Comparison of ENCODE assay signal across 19 cellular contexts in the genomic region with DNA sequence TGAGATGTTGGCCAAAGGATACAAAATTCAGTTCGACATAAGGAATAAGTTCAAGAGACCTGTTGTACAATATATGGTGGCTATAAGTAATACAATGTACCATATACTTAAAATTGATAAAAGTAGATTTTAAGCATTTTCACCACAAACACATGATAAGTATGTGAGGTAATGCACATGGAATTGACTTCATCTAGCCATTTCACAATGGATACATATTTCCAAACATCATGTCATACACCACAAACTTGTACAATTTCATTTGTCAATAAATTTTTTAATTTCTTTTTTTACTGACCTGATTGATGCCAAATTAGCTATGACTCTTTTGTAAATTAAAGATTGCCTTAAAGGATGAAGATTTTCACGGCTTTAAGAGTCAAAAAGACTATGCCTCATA.
"Had no signal": no experiment of that assay in that cellular context is flagged by ENCODE, and none has a peak within 500 bp of the region (broad histone marks: within the 10 kb centered on the region; RNA-seq: fewer than 3 reads in every experiment).

No MANE protein-coding gene starts in this region.

- H3K4me1 ChIP-seq: esophagus squamous epithelium, foreskin keratinocyte, parathyroid adenoma, prostate gland, right lobe of liver, spleen, transverse colon had no signal

- H3K27me3 Mint-ChIP-seq: naive thymus-derived CD4-positive, alpha-beta T cell; stimulated activated naive B cell treated with anti-CD40 and anti-IgM and Interleukin-4, amounts not matched to agents 10 μg/mL and 1 μg/mL and 100 μg/mL, for 72 hours; stimulated activated naive CD8-positive, alpha-beta T cell treated with anti-CD3 and anti-CD28 coated beads, Interleukin-15, amount 100 ng/mL, for 72 hours had no signal

- H3K4me3 ChIP-seq: dorsolateral prefrontal cortex, esophagus squamous epithelium, prostate gland, right lobe of liver, spleen, thoracic aorta, transverse colon had no signal

- DNase-seq: cerebellar nuclear complex; cortex of kidney; dorsolateral prefrontal cortex; effector CD8-positive, alpha-beta T cell; esophagus squamous epithelium; naive thymus-derived CD4-positive, alpha-beta T cell; nephron progenitor cell; right lobe of liver; spleen; stimulated activated CD4-positive, alpha-beta T cell treated with anti-CD3 and anti-CD28 coated beads, Interleukin-15, amount 100 ng/mL, for 24 hours; stimulated activated CD4-positive, alpha-beta T cell treated with anti-CD3 and anti-CD28 coated beads, Interleukin-1b, Interleukin-23, amount 100 ng/mL, for 48 hours; stimulated activated CD4-positive, alpha-beta T cell treated with anti-CD3 and anti-CD28 coated beads, Interleukin-4, amount 100 ng/mL, for 4 hours; stimulated activated naive B cell treated with anti-CD40 and anti-IgM and Interleukin-4, amounts not matched to agents 10 μg/mL and 1 μg/mL and 100 μg/mL, for 72 hours; stimulated activated naive CD8-positive, alpha-beta T cell treated with anti-CD3 and anti-CD28 coated beads, Interleukin-15, amount 100 ng/mL, for 72 hours; transverse colon had no signal

- H3K27ac ChIP-seq: dorsolateral prefrontal cortex, esophagus squamous epithelium, foreskin keratinocyte, parathyroid adenoma, prostate gland, right lobe of liver, spleen, thoracic aorta, transverse colon had no signal

- H3K36me3 Mint-ChIP-seq: naive thymus-derived CD4-positive, alpha-beta T cell had no signal

- H3K4me1 Mint-ChIP-seq: naive thymus-derived CD4-positive, alpha-beta T cell; nephron progenitor cell; stimulated activated naive B cell treated with anti-CD40 and anti-IgM and Interleukin-4, amounts not matched to agents 10 μg/mL and 1 μg/mL and 100 μg/mL, for 72 hours; stimulated activated naive CD8-positive, alpha-beta T cell treated with anti-CD3 and anti-CD28 coated beads, Interleukin-15, amount 100 ng/mL, for 72 hours had no signal

- H3K27me3 ChIP-seq: esophagus squamous epithelium, foreskin keratinocyte, right lobe of liver, spleen, transverse colon had no signal

- H3K9me3 ChIP-seq: esophagus squamous epithelium, prostate gland, right lobe of liver, thoracic aorta, transverse colon had no signal

- H3K4me3 Mint-ChIP-seq: naive thymus-derived CD4-positive, alpha-beta T cell; nephron progenitor cell; stimulated activated naive B cell treated with anti-CD40 and anti-IgM and Interleukin-4, amounts not matched to agents 10 μg/mL and 1 μg/mL and 100 μg/mL, for 72 hours; stimulated activated naive CD8-positive, alpha-beta T cell treated with anti-CD3 and anti-CD28 coated beads, Interleukin-15, amount 100 ng/mL, for 72 hours had no signal

- H3K36me3 ChIP-seq: esophagus squamous epithelium, prostate gland, right lobe of liver, spleen, thoracic aorta, transverse colon had no signal

- ATAC-seq: naive thymus-derived CD4-positive, alpha-beta T cell; right lobe of liver; stimulated activated naive B cell treated with anti-CD40 and anti-IgM and Interleukin-4, amounts not matched to agents 10 μg/mL and 1 μg/mL and 100 μg/mL, for 72 hours; stimulated activated naive CD8-positive, alpha-beta T cell treated with anti-CD3 and anti-CD28 coated beads, Interleukin-15, amount 100 ng/mL, for 72 hours had no signal

- H3K27ac Mint-ChIP-seq: naive thymus-derived CD4-positive, alpha-beta T cell; nephron progenitor cell; stimulated activated naive B cell treated with anti-CD40 and anti-IgM and Interleukin-4, amounts not matched to agents 10 μg/mL and 1 μg/mL and 100 μg/mL, for 72 hours had no signal
